ENCODE assay signal across 1 cellular context in genomic region chr3:153400641-153401040, GRCh38.
TF ChIP-seq lines count a peak whose summit lies in the region.

No MANE protein-coding gene starts in this region.

TF ChIP-seq in K562, 482 proteins besides CTCF, POLR2A, EP300 and RAD21:
- no peak for TF ChIP-seq NCOR1 (IDR thresholded peaks at IDR 0.05)
- no peak for TF ChIP-seq ZBTB12 (CRISPR knock-in tag; IDR thresholded peaks at IDR 0.05)
- no peak for TF ChIP-seq ZNF133 (CRISPR knock-in tag; IDR thresholded peaks at IDR 0.05)
- TF ChIP-seq SNAPC5 (CRISPR knock-in tag; IDR thresholded peaks at IDR 0.05), result no peak
- no peak for TF ChIP-seq NR2F6 (CRISPR knock-in tag; IDR thresholded peaks at IDR 0.05)
- no peak for TF ChIP-seq ATF1 (CRISPR knock-in tag; IDR thresholded peaks at IDR 0.05)
- TF ChIP-seq ATF1 (tag; IDR thresholded peaks at IDR 0.05), result no peak
- TF ChIP-seq HMG20B (CRISPR knock-in tag; IDR thresholded peaks at IDR 0.05), result no peak
- TF ChIP-seq JUN (IDR thresholded peaks at IDR 0.05; ENCODE audit: borderline replicate concordance, low read depth, low read length), result no peak
- TF ChIP-seq JUN (CRISPR knock-in tag; IDR thresholded peaks at IDR 0.05; ENCODE audit: borderline replicate concordance), result no peak
- no peak for TF ChIP-seq PHB (CRISPR knock-in tag; IDR thresholded peaks at IDR 0.05)
- no peak for TF ChIP-seq NR2C1 (IDR thresholded peaks at IDR 0.05)
- no peak for TF ChIP-seq NR2C1 (tag; IDR thresholded peaks at IDR 0.05)
- no peak for TF ChIP-seq POLR2G (IDR thresholded peaks at IDR 0.05; ENCODE audit: low read depth, low read length)
- TF ChIP-seq THRA (IDR thresholded peaks at IDR 0.05), result no peak
- no peak for TF ChIP-seq HLTF (IDR thresholded peaks at IDR 0.05)
- no peak for TF ChIP-seq ZZZ3 (IDR thresholded peaks at IDR 0.05)
- no peak for TF ChIP-seq HMBOX1 (IDR thresholded peaks at IDR 0.05)
- no peak for TF ChIP-seq ZFP91 (CRISPR knock-in tag; IDR thresholded peaks at IDR 0.05)
